1 cellular context compared by ENCODE assay signal in genomic region chr5:135243194-135244191, GRCh38.
A peak's percentile ranks its signal among the peaks of the same experiment; 100 is the strongest.
TF ChIP-seq lines count a peak whose summit lies in the region.

No MANE protein-coding gene starts in this region.

TF ChIP-seq in HepG2, 621 proteins besides CTCF, POLR2A, EP300 and RAD21 (continued from another document):
- TF ChIP-seq HNF1B (CRISPR knock-in tag; IDR thresholded peaks at IDR 0.05) (0 out of 2 replicates have a peak, but pooled peaks have one; percentile 9), BHLHE40 (IDR thresholded peaks at IDR 0.05; ENCODE audit: low read length) (no peak), ZNF784 (CRISPR knock-in tag; IDR thresholded peaks at IDR 0.05; ENCODE audit: borderline replicate concordance) (no peak), ZNF292 (CRISPR knock-in tag; IDR thresholded peaks at IDR 0.05; ENCODE audit: borderline replicate concordance, low read depth) (peak; percentile 77; the same call in 1 of the 2 replicates), SIN3A (IDR thresholded peaks at IDR 0.05; ENCODE audit: borderline replicate concordance, low read depth, low read length) (no peak), CREM (IDR thresholded peaks at IDR 0.05) (no peak), CREM (CRISPR knock-in tag; IDR thresholded peaks at IDR 0.05) (no peak), NPAS2 (CRISPR knock-in tag; IDR thresholded peaks at IDR 0.05; ENCODE audit: borderline replicate concordance) (no peak), THAP11 (CRISPR knock-in tag; IDR thresholded peaks at IDR 0.05) (no peak), DMAP1 (CRISPR knock-in tag; IDR thresholded peaks at IDR 0.05) (no peak), ZNF253 (CRISPR knock-in tag; IDR thresholded peaks at IDR 0.05; ENCODE audit: borderline replicate concordance) (no peak), KDM2A (CRISPR knock-in tag; IDR thresholded peaks at IDR 0.05; ENCODE audit: borderline replicate concordance, low read depth) (no peak), BRF2 (CRISPR knock-in tag; IDR thresholded peaks at IDR 0.05) (no peak), FOSL2 (CRISPR knock-in tag; IDR thresholded peaks at IDR 0.05) (peak; percentile 28; the same call in 1 of the 2 replicates), STAG1 (CRISPR knock-in tag; IDR thresholded peaks at IDR 0.05) (no peak), FOXO4 (CRISPR knock-in tag; conservative IDR thresholded peaks at IDR 0.05) (no peak), TFE3 (CRISPR knock-in tag; IDR thresholded peaks at IDR 0.05) (no peak), ELF1 (CRISPR knock-in tag; IDR thresholded peaks at IDR 0.05) (no peak), SP2 (CRISPR knock-in tag; IDR thresholded peaks at IDR 0.05) (no peak), ZNF207 (IDR thresholded peaks at IDR 0.05; ENCODE audit: borderline replicate concordance) (no peak), RBM22 (optimal IDR thresholded peaks at IDR 0.05; ENCODE audit: low read length) (no peak), SALL2 (CRISPR knock-in tag; IDR thresholded peaks at IDR 0.05) (no peak), ZBTB7A (CRISPR knock-in tag; IDR thresholded peaks at IDR 0.05) (peak; percentile 65; the same call in 1 of the 2 replicates), ZNF468 (CRISPR knock-in tag; IDR thresholded peaks at IDR 0.05) (no peak), HDAC2 (CRISPR knock-in tag; IDR thresholded peaks at IDR 0.05) (peak; percentile 20; the same call in 1 of the 2 replicates), NFYC (CRISPR knock-in tag; IDR thresholded peaks at IDR 0.05) (no peak), TFDP2 (CRISPR knock-in tag; IDR thresholded peaks at IDR 0.05) (no peak), HIVEP1 (CRISPR knock-in tag; IDR thresholded peaks at IDR 0.05) (no peak), ZNF281 (CRISPR knock-in tag; IDR thresholded peaks at IDR 0.05; ENCODE audit: borderline replicate concordance) (no peak), GMEB1 (CRISPR knock-in tag; IDR thresholded peaks at IDR 0.05; ENCODE audit: borderline replicate concordance) (no peak), ZFP91 (CRISPR knock-in tag; IDR thresholded peaks at IDR 0.05; ENCODE audit: borderline replicate concordance) (peak; percentile 44)
